ENCODE assay signal across 33 cellular contexts in the genomic region with DNA sequence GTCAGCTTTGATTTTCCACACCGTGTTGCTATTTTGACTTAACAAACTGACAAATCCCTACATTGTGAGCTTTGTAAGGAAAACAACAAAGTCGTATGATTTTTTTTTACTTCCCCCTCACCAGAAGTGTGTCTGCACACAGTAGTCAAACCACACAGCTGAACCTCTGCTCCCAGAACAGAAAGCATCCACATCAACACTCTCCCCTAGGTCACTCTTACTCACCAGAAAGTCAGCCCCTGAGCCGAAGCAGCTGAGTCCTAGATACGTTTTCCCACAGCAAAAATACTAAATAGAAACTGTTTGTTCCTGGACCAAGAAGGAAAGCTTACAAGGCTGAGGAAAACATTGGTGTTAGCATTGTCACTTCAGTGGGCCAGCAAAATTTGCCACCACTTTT.
DNase-seq lines count a peak whose midpoint lies in the region; ATAC-seq and TF ChIP-seq lines count a peak whose summit lies in the region.
"Had no signal": no experiment of that assay in that cellular context is flagged by ENCODE, and none has a peak within 500 bp of the region (broad histone marks: within the 10 kb centered on the region; RNA-seq: fewer than 3 reads in every experiment).

No MANE protein-coding gene starts in this region.

- H3K27ac ChIP-seq in IMR-90 (ENCODE audit: insufficient read depth, low read length) (no peak overlapping the region), hepatocyte (no peak overlapping the region)
- H3K27ac ChIP-seq: A549, GM23248, lower lobe of right lung, SK-N-MC, thyroid gland, uterus had no signal

- H3K4me1 ChIP-seq in IMR-90 (ENCODE audit: control insufficient read depth, insufficient read depth, low read length): peaks cover 2% of the 10 kb centered on the region; the same call in 1 of the 2 replicates
- no peaks in the 10 kb centered on the region for H3K4me1 ChIP-seq in hepatocyte (ENCODE audit: insufficient read depth)
- H3K4me1 ChIP-seq: A549, lower lobe of right lung, thyroid gland, uterus had no signal

- H4K5ac ChIP-seq in IMR-90 (ENCODE audit: low read depth, low read length): no peak overlapping the region

- H3K9me3 ChIP-seq in IMR-90 (ENCODE audit: control insufficient read depth, insufficient read depth, low read length): no peaks in the 10 kb centered on the region
- H3K9me3 ChIP-seq in hepatocyte (ENCODE audit: low read depth): no peaks in the 10 kb centered on the region
- H3K9me3 ChIP-seq: A549, lower lobe of right lung, MG63, thyroid gland, uterus had no signal

- H3K4me2 ChIP-seq in IMR-90 (ENCODE audit: low read depth, low read length): no peak overlapping the region
- no peak overlapping the region for H3K4me2 ChIP-seq in hepatocyte
- H3K4me2 ChIP-seq: A549 had no signal

- WGBS in IMR-90 (ENCODE audit: extremely low coverage in 2 of 2, insufficient read length in 1 of 2), 2 experiments: no CpG with 5 or more reads among the region's 4 CpGs
- 72% methylated on average over 4 of the region's 4 CpGs for WGBS in hepatocyte (ENCODE audit: low lambda C conversion rate, missing lambda C conversion rate)

- intact Hi-C loops in IMR-90 (cut with micrococcal nuclease): no loop called here

- no peak overlapping the region for H3K4me3 ChIP-seq in IMR-90 (ENCODE audit: insufficient read depth, low read depth, low read length)
- H3K4me3 ChIP-seq in cardiac fibroblast (replicated peaks in 1 of 2; ENCODE audit: low read depth in 2 of 2, low read length in 2 of 2): no peak overlapping the region
- no peak overlapping the region for H3K4me3 ChIP-seq in hepatocyte
- H3K4me3 ChIP-seq: A549, GM23248, lower lobe of right lung, MG63, SK-N-MC, thyroid gland, uterus had no signal

- TF ChIP-seq POLR2A in IMR-90 (IDR thresholded peaks at IDR 0.05; ENCODE audit: low read depth, low read length): no peak

- H3K9me2 ChIP-seq in hepatocyte (replicated peaks; ENCODE audit: insufficient read depth): no peaks in the 10 kb centered on the region

- no peak overlapping the region for H3K4ac ChIP-seq in IMR-90 (ENCODE audit: low read depth, low read length)

- H3K79me1 ChIP-seq in IMR-90 (ENCODE audit: low read depth in 1 of 2, low read length in 2 of 2): no peaks in the 10 kb centered on the region

- no peak overlapping the region for H2BK20ac ChIP-seq in IMR-90 (ENCODE audit: low read depth, low read length)

- ATAC-seq in IMR-90 (ENCODE audit: low read depth): peak; percentile 71
- ATAC-seq in GM19035 (IDR thresholded peaks at IDR 0.05; ENCODE audit: unreplicated experiment): no peak
- ATAC-seq: A549; activated naive CD8-positive, alpha-beta T cell treated with anti-CD3 and anti-CD28 coated beads, Interleukin-2, amount 50 U/mL, for 24 hours; lower lobe of right lung; natural killer cell treated with Interleukin-12 subunit alpha and Interleukin-12 subunit beta and Interleukin-15 and Interleukin-18, amount 100 ng/mL, for 72 hours; stimulated activated naive CD8-positive, alpha-beta T cell treated with anti-CD3 and anti-CD28 coated beads, Interleukin-15, amount 100 ng/mL, for 72 hours had no signal

- H3K27ac Mint-ChIP-seq in immature natural killer cell: no peak overlapping the region
- H3K27ac Mint-ChIP-seq: activated naive CD8-positive, alpha-beta T cell treated with anti-CD3 and anti-CD28 coated beads, Interleukin-2, amount 50 U/mL, for 24 hours; natural killer cell treated with Interleukin-12 subunit alpha and Interleukin-12 subunit beta and Interleukin-15 and Interleukin-18, amount 100 ng/mL, for 72 hours; stimulated activated naive CD8-positive, alpha-beta T cell treated with anti-CD3 and anti-CD28 coated beads, Interleukin-15, amount 100 ng/mL, for 72 hours had no signal

- DNase-seq in IMR-90: peak; percentile 73
- peak; percentile 11 to 66 for DNase-seq in cardiac fibroblast (ENCODE audit: low read depth in 2 of 2)
- peak; percentile 16 for DNase-seq in hepatocyte (ENCODE audit: low spot score)
- peak; percentile 60 for DNase-seq in renal cortical epithelial cell (ENCODE audit: low read depth)
- no peak for DNase-seq in immature natural killer cell
- no peak for DNase-seq in cerebellum (ENCODE audit: low spot score)
- no peak for DNase-seq in dedifferentiated amniotic fluid mesenchymal stem cell (ENCODE audit: extremely low spot score)
- DNase-seq: activated CD4-positive, alpha-beta T cell treated with anti-CD3 and anti-CD28 coated beads, Interleukin-2, amount 50 U/mL, for 48 hours; activated naive CD8-positive, alpha-beta T cell treated with anti-CD3 and anti-CD28 coated beads, Interleukin-2, amount 50 U/mL, for 24 hours; activated T-cell treated with anti-CD3 and anti-CD28 coated beads, Interleukin-2, amount 50 U/mL, for 48 hours; Calu3; DMS79 treated with DMSO at 0.1 percent for 48 hours; GF-D8; GM23248; head of caudate nucleus; KBM-7; kidney; lower lobe of right lung; MG63; NCI-H1105 treated with DMSO at 0.1 percent for 48 hours; NCI-H1930; NCI-H2171 treated with DMSO at 0.1 percent for 48 hours; NCI-H524 treated with DMSO at 0.1 percent for 48 hours; stimulated activated CD4-positive, alpha-beta T cell treated with anti-CD3 and anti-CD28 coated beads, Interleukin-12 subunit alpha, Interleukin-12 subunit beta, amount 100 ng/mL, for 4 hours; stimulated activated CD4-positive, alpha-beta T cell treated with anti-CD3 and anti-CD28 coated beads, Interleukin-2, amount 100 ng/mL, for 48 hours; stimulated activated naive CD8-positive, alpha-beta T cell treated with anti-CD3 and anti-CD28 coated beads, Interleukin-15, amount 100 ng/mL, for 72 hours; T-helper 1 cell; thyroid gland; uterus had no signal

- H3K27me3 Mint-ChIP-seq in immature natural killer cell (ENCODE audit: low read depth in 3 of 3): peaks cover 2 to 5% (median 4%) of the 10 kb centered on the region in 3 donors
- H3K27me3 Mint-ChIP-seq: natural killer cell treated with Interleukin-12 subunit alpha and Interleukin-12 subunit beta and Interleukin-15 and Interleukin-18, amount 100 ng/mL, for 72 hours; stimulated activated naive CD8-positive, alpha-beta T cell treated with anti-CD3 and anti-CD28 coated beads, Interleukin-15, amount 100 ng/mL, for 72 hours had no signal

- H3K4me3 Mint-ChIP-seq in immature natural killer cell: no peak overlapping the region
- H3K4me3 Mint-ChIP-seq: activated naive CD8-positive, alpha-beta T cell treated with anti-CD3 and anti-CD28 coated beads, Interleukin-2, amount 50 U/mL, for 24 hours; natural killer cell treated with Interleukin-12 subunit alpha and Interleukin-12 subunit beta and Interleukin-15 and Interleukin-18, amount 100 ng/mL, for 72 hours; stimulated activated naive CD8-positive, alpha-beta T cell treated with anti-CD3 and anti-CD28 coated beads, Interleukin-15, amount 100 ng/mL, for 72 hours had no signal

- no peaks in the 10 kb centered on the region for H3K79me2 ChIP-seq in hepatocyte

- TF ChIP-seq RAD21 in IMR-90 (IDR thresholded peaks at IDR 0.05; ENCODE audit: low read length): no peak

- H3K9ac ChIP-seq in IMR-90 (ENCODE audit: low read depth, low read length): no peak overlapping the region
- H3K9ac ChIP-seq: GM23248 had no signal

- H4K91ac ChIP-seq in IMR-90 (ENCODE audit: insufficient read depth, low read depth, low read length): no peak overlapping the region

- H3K36me3 ChIP-seq in IMR-90 (ENCODE audit: control insufficient read depth, insufficient read depth, low read length) (no peaks in the 10 kb centered on the region), hepatocyte (replicated peaks; ENCODE audit: insufficient read depth, low read depth) (no peaks in the 10 kb centered on the region)
- H3K36me3 ChIP-seq: lower lobe of right lung, MG63, thyroid gland, uterus had no signal

- no peak overlapping the region for H3K56ac ChIP-seq in IMR-90 (ENCODE audit: extremely low read depth, insufficient read depth, low read length)

- in situ Hi-C loops in IMR-90 (cut with MboI; ENCODE audit: low sequenced_read_pairs): no loop called here

- dilution Hi-C loops in IMR-90 (cut with HindIII; ENCODE audit: low sequenced_read_pairs, unreplicated experiment): no loop called here

- H3K18ac ChIP-seq in IMR-90 (ENCODE audit: low read depth, low read length): no peak overlapping the region

- no peak overlapping the region for H2BK5ac ChIP-seq in IMR-90 (ENCODE audit: low read depth, low read length, poor library complexity, severe bottlenecking)

- CTCF ChIA-PET in IMR-90 (lab: Yijun Ruan, JAX): no interaction called here

- no peak overlapping the region for H4K8ac ChIP-seq in IMR-90 (ENCODE audit: low read depth in 2 of 2, low read length in 2 of 2)

- no peak overlapping the region for H2AK5ac ChIP-seq in IMR-90 (ENCODE audit: low read depth, low read length)

- H3K9me3 Mint-ChIP-seq in immature natural killer cell: peaks cover 0 to 15% (median 4%) of the 10 kb centered on the region in 6 donors
- H3K9me3 Mint-ChIP-seq: activated naive CD8-positive, alpha-beta T cell treated with anti-CD3 and anti-CD28 coated beads, Interleukin-2, amount 50 U/mL, for 24 hours had no signal

- no peak overlapping the region for H3K14ac ChIP-seq in IMR-90 (replicated peaks; ENCODE audit: low read depth, low read length)

- POLR2A ChIA-PET in IMR-90 (lab: Charles Lee; ENCODE audit: unreplicated experiment): no interaction called here

- H3K27me3 ChIP-seq in IMR-90 (ENCODE audit: control insufficient read depth, insufficient read depth, low read length) (peaks cover 8% of the 10 kb centered on the region), hepatocyte (no peaks in the 10 kb centered on the region)
- H3K27me3 ChIP-seq: MG63, thyroid gland, uterus had no signal

- H2BK120ac ChIP-seq in IMR-90 (ENCODE audit: low read depth, low read length): no peak overlapping the region

- no peak overlapping the region for H2AFZ ChIP-seq in IMR-90 (replicated peaks; ENCODE audit: low read length, poor library complexity)
- peak overlapping the region; percentile 9 for H2AFZ ChIP-seq in hepatocyte
- H2AFZ ChIP-seq: GM23248 had no signal

- no peak overlapping the region for H2BK15ac ChIP-seq in IMR-90 (ENCODE audit: low read depth, low read length)

- no peak overlapping the region for H2AK9ac ChIP-seq in IMR-90 (replicated peaks; ENCODE audit: low read depth, low read length, poor library complexity)

- H3K9me1 ChIP-seq in IMR-90 (ENCODE audit: insufficient read depth, low read length): no peaks in the 10 kb centered on the region

- BruUV-seq in IMR-90 (replicated peaks; lab: Mats Ljungman, UMichigan): no TSS peak

- no peak overlapping the region for H3K23ac ChIP-seq in IMR-90 (ENCODE audit: low read depth, low read length)

- H4K20me1 ChIP-seq in IMR-90 (ENCODE audit: insufficient read depth, low read length) (no peaks in the 10 kb centered on the region), hepatocyte (ENCODE audit: insufficient read depth, poor library complexity, severe bottlenecking) (no peaks in the 10 kb centered on the region)

- H3K4me1 Mint-ChIP-seq in immature natural killer cell: no peaks in the 10 kb centered on the region
- H3K4me1 Mint-ChIP-seq: activated naive CD8-positive, alpha-beta T cell treated with anti-CD3 and anti-CD28 coated beads, Interleukin-2, amount 50 U/mL, for 24 hours; stimulated activated naive CD8-positive, alpha-beta T cell treated with anti-CD3 and anti-CD28 coated beads, Interleukin-15, amount 100 ng/mL, for 72 hours had no signal

- no peaks in the 10 kb centered on the region for H3K36me3 Mint-ChIP-seq in immature natural killer cell

- TF ChIP-seq CTCF in IMR-90 (conservative IDR thresholded peaks at IDR 0.05; ENCODE audit: low read depth, low read length) (no peak), cardiac fibroblast (IDR thresholded peaks at IDR 0.05; ENCODE audit: low read depth, low read length) (no peak), hepatocyte (IDR thresholded peaks at IDR 0.05; ENCODE audit: poor library complexity) (no peak)

Comparison
In these comparisons a context has a peak if more than half of its experiments do, and no peak if none do; other contexts are left out.
1. DNase-seq: peak in IMR-90 (single experiment), cardiac fibroblast (2 of 2), hepatocyte (single experiment) and renal cortical epithelial cell (single experiment); none in immature natural killer cell (0 of 3), cerebellum (single experiment) and dedifferentiated amniotic fluid mesenchymal stem cell (single experiment).